Comparison of ENCODE assay signal across 10 cellular contexts in the genomic region with DNA sequence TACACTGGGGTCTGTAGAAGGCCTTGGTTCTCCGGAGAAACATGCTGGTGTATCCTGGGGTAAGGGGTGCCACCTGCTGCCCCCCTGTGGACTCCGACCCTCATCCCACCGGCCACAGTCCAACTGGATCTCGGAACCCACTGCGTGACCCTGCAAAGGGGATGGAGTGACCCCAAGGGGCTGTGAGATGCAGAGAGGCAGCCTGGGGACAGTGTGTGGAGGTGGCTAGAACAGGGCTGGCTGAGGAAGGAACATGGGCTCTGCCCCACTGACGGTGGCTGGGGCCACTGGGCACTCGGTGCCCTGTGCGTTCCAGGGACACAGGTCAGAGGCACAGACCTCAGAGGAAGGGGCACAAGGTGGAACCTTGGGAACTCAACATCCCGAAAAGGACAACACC. TPM values are rescaled to one million over a fixed set of nuclear protein-coding genes. Genes with fewer than 3 reads are reported as not detected.
DNase-seq lines count a peak whose midpoint lies in the region; ATAC-seq and TF ChIP-seq lines count a peak whose summit lies in the region.
"Had no signal": no experiment of that assay in that cellular context is flagged by ENCODE, and none has a peak within 500 bp of the region (broad histone marks: within the 10 kb centered on the region; RNA-seq: fewer than 3 reads in every experiment).

No MANE protein-coding gene starts in this region.

- intact Hi-C loops in activated B cell treated with CpG ODN at 0.5 μM for 24 hours (cut with micrococcal nuclease) = no loop called here
- intact Hi-C loops in ovary (cut with DNase I) = no loop called here

- no peak for TF ChIP-seq POLR2A in ovary (IDR thresholded peaks at IDR 0.05)

- POLR2A ChIA-PET in activated B cell treated with CpG ODN at 0.5 μM for 24 hours (lab: Charles Lee) = no interaction called here

- peak overlapping the region; percentile 81 to 94 (median 94) for H3K9ac ChIP-seq in skeletal muscle tissue (ENCODE audit: low read depth in 1 of 3, low read length in 3 of 3)

- H3K4me1 ChIP-seq in GM23338 (ENCODE audit: insufficient read depth) (peaks cover 31% of the 10 kb centered on the region), skeletal muscle tissue (ENCODE audit: control insufficient read depth in 3 of 3, insufficient read depth in 3 of 3, low read length in 3 of 3) (peaks cover 67 to 70% (median 69%) of the 10 kb centered on the region in 3 donors), ovary (ENCODE audit: insufficient read depth) (peaks cover 14% of the 10 kb centered on the region)
- H3K4me1 ChIP-seq in effector memory CD4-positive, alpha-beta T cell (ENCODE audit: control insufficient read depth, insufficient read depth, low read length, poor library complexity, severe bottlenecking) = peaks cover 20% of the 10 kb centered on the region

- H3K27ac Mint-ChIP-seq in GM23338 = 0 out of 2 replicates have a peak overlapping the region, but pooled peaks have one; percentile 38
- H3K27ac Mint-ChIP-seq in activated B cell treated with CpG ODN at 0.5 μM for 24 hours = no peak overlapping the region

- H3F3A ChIP-seq in GM23338 (replicated peaks; ENCODE audit: low read depth) = peaks cover 6% of the 10 kb centered on the region; the same call in 1 of the 2 replicates

- peaks cover 29% of the 10 kb centered on the region for H3K27me3 Mint-ChIP-seq in GM23338 (ENCODE audit: insufficient read depth, low read depth, poor library complexity)
- peaks cover 22% of the 10 kb centered on the region for H3K27me3 Mint-ChIP-seq in activated B cell treated with CpG ODN at 0.5 μM for 24 hours

- H3K4me2 ChIP-seq in GM23338 = no peak overlapping the region

- H3K9me3 Mint-ChIP-seq in GM23338 = no peaks in the 10 kb centered on the region
- H3K9me3 Mint-ChIP-seq in activated B cell treated with CpG ODN at 0.5 μM for 24 hours = no peaks in the 10 kb centered on the region

- CTCF ChIA-PET in activated B cell treated with CpG ODN at 0.5 μM for 24 hours (lab: Charles Lee) = no interaction called here

- TF ChIP-seq CTCF in GM23338 (conservative IDR thresholded peaks at IDR 0.05; ENCODE audit: low read depth in 2 of 2) = peak in 1 of 2 experiments; percentile 31; a peak in 2 of 4 replicates
- no peak for TF ChIP-seq CTCF in activated B cell treated with CpG ODN at 0.5 μM for 24 hours (IDR thresholded peaks at IDR 0.05)
- TF ChIP-seq CTCF in fibroblast of the aortic adventitia (IDR thresholded peaks at IDR 0.05; ENCODE audit: insufficient read depth, low read length) = no peak
- TF ChIP-seq CTCF in ovary (IDR thresholded peaks at IDR 0.05) = no peak

- no peaks in the 10 kb centered on the region for H3K9me2 ChIP-seq in GM23338 (ENCODE audit: insufficient read depth)

- H3K27me3 ChIP-seq in GM23338 (ENCODE audit: insufficient read depth) (peaks cover 31% of the 10 kb centered on the region), skeletal muscle tissue (ENCODE audit: control insufficient read depth in 3 of 3, insufficient read depth in 3 of 3, low read length in 3 of 3) (no peaks in the 10 kb centered on the region), ovary (no peaks in the 10 kb centered on the region)
- H3K27me3 ChIP-seq in effector memory CD4-positive, alpha-beta T cell (replicated peaks; ENCODE audit: control insufficient read depth, insufficient read depth, low read length, poor library complexity, severe bottlenecking) = no peaks in the 10 kb centered on the region

- H3K36me3 Mint-ChIP-seq in GM23338 (ENCODE audit: low read depth) = no peaks in the 10 kb centered on the region
- no peaks in the 10 kb centered on the region for H3K36me3 Mint-ChIP-seq in activated B cell treated with CpG ODN at 0.5 μM for 24 hours (ENCODE audit: low read depth)

- H2AFZ ChIP-seq in GM23338 = no peak overlapping the region

- no peak overlapping the region for H3K4me3 ChIP-seq in GM23338
- H3K4me3 ChIP-seq in fibroblast of the aortic adventitia (ENCODE audit: low read depth, low read length) = peak overlapping the region; percentile 5
- H3K4me3 ChIP-seq in skeletal muscle tissue (ENCODE audit: low read length in 3 of 3) = peak overlapping the region; percentile 72 to 76 (median 73)
- no peak overlapping the region for H3K4me3 ChIP-seq in effector memory CD4-positive, alpha-beta T cell (ENCODE audit: insufficient read depth, low read depth, low read length, poor library complexity, severe bottlenecking)
- no peak overlapping the region for H3K4me3 ChIP-seq in ovary

- DNase-seq in GM23338 (ENCODE audit: low spot score) (no peak), activated B cell treated with CpG ODN at 0.5 μM for 24 hours (no peak), fibroblast of the aortic adventitia (ENCODE audit: low read depth) (no peak), NCI-H2227 (lab: John Stamatoyannopoulos, UW; ENCODE audit: unreplicated experiment) (no peak), ovary (no peak)
- no peak for DNase-seq in effector memory CD4-positive, alpha-beta T cell
- DNase-seq: activated naive CD4-positive, alpha-beta T cell treated with Interleukin-2 at 50 U/mL for 16 hours; NCI-H2081 had no signal

- H3K79me2 ChIP-seq in GM23338 (replicated peaks; ENCODE audit: insufficient read depth) = peaks cover 9% of the 10 kb centered on the region; the same call in 1 of the 2 replicates

- H3K36me3 ChIP-seq in GM23338 (ENCODE audit: insufficient read depth) (no peaks in the 10 kb centered on the region), skeletal muscle tissue (ENCODE audit: control insufficient read depth in 3 of 3, insufficient read depth in 3 of 3, low read length in 3 of 3) (peaks cover 0 to 9% (median 0%) of the 10 kb centered on the region in 3 donors), ovary (no peaks in the 10 kb centered on the region)
- H3K36me3 ChIP-seq in effector memory CD4-positive, alpha-beta T cell (ENCODE audit: control insufficient read depth, insufficient read depth, low read length) = no peaks in the 10 kb centered on the region

- TF ChIP-seq EP300 in ovary (IDR thresholded peaks at IDR 0.05) = no peak

- H3K9me3 ChIP-seq in skeletal muscle tissue (ENCODE audit: control insufficient read depth in 3 of 3, low read length in 3 of 3) (no peaks in the 10 kb centered on the region), ovary (no peaks in the 10 kb centered on the region)
- H3K9me3 ChIP-seq in effector memory CD4-positive, alpha-beta T cell (ENCODE audit: control insufficient read depth, low read length) = no peaks in the 10 kb centered on the region

- H3K27ac ChIP-seq in GM23338 (ENCODE audit: low read depth) (no peak overlapping the region), skeletal muscle tissue (ENCODE audit: low read depth, low read length) (peak overlapping the region; percentile 96), ovary (peak overlapping the region in 1 of 2 donors; percentile 91)
- no peak overlapping the region for H3K27ac ChIP-seq in effector memory CD4-positive, alpha-beta T cell (ENCODE audit: insufficient read depth, low read length, poor library complexity, severe bottlenecking)

- H3K4me3 Mint-ChIP-seq in GM23338 (peak overlapping the region; percentile 64), activated B cell treated with CpG ODN at 0.5 μM for 24 hours (peak overlapping the region; percentile 36)

- 83 to 85% (median 83%) methylated on average over 9 of the region's 9 CpGs for WGBS in ovary, 3 donors

- H3K4me1 Mint-ChIP-seq in GM23338 = peaks cover 27% of the 10 kb centered on the region
- H3K4me1 Mint-ChIP-seq in activated B cell treated with CpG ODN at 0.5 μM for 24 hours = peaks cover 3% of the 10 kb centered on the region

- H4K20me1 ChIP-seq in GM23338 (replicated peaks; ENCODE audit: insufficient read depth) = no peaks in the 10 kb centered on the region

- ATAC-seq in GM23338 = no peak
- ATAC-seq in activated B cell treated with CpG ODN at 0.5 μM for 24 hours (ENCODE audit: low read depth) = no peak
- ATAC-seq in HG03108 (IDR thresholded peaks at IDR 0.05; ENCODE audit: unreplicated experiment) = no peak

TF ChIP-seq in GM23338, 12 proteins besides CTCF, POLR2A, EP300 and RAD21 (continues in another document):
- TF ChIP-seq NANOG (IDR thresholded peaks at IDR 0.05; ENCODE audit: borderline replicate concordance) (no peak), POLR2AphosphoS5 (IDR thresholded peaks at IDR 0.05; ENCODE audit: low read depth) (no peak), ZNF331 (CRISPR knock-in tag; IDR thresholded peaks at IDR 0.05; ENCODE audit: low read depth) (no peak)

RNA-seq across cellular contexts. Expression of a gene that starts 2.3 kb away (rescaled TPM):
- 16.5 and 20.8 TPM in 2 replicates for total RNA-seq in GM23338 (2014; rRNA removed; shearing (Covaris generic))
- polyA plus RNA-seq in GM23338 (2016; fragmentation: Nextera tagmentation; extraction: Ambion mirVana) (3.2 and 3.8 TPM in 2 replicates), ovary (1 to 10 TPM; 7.0 to 7.6 TPM)
- total RNA-seq in activated B cell treated with CpG ODN at 0.5 μM for 24 hours (1.5 and 1.6 TPM in 2 replicates), fibroblast of the aortic adventitia (ENCODE audit: low replicate concordance) (17.4 and 27.1 TPM in 2 replicates), skeletal muscle tissue (7.3 TPM), ovary (10 to 100 TPM; 14.3 to 47.0 (median 29.8) TPM)

RNA-seq across cellular contexts. Expression of a gene that starts 25.9 kb away (rescaled TPM):
- 32.6 and 39.2 TPM in 2 replicates for total RNA-seq in GM23338 (2014; rRNA removed; shearing (Covaris generic))
- 11.8 and 12.2 TPM in 2 replicates for polyA plus RNA-seq in GM23338 (2016; fragmentation: Nextera tagmentation; extraction: Ambion mirVana)
- total RNA-seq in activated B cell treated with CpG ODN at 0.5 μM for 24 hours = 23.3 and 23.4 TPM in 2 replicates
- 46.1 and 87.9 TPM in 2 replicates for total RNA-seq in fibroblast of the aortic adventitia (ENCODE audit: low replicate concordance)
- total RNA-seq in skeletal muscle tissue = 24.0 TPM
- 10 to 100 TPM; 13.8 to 35.2 (median 26.2) TPM for total RNA-seq in ovary
- polyA plus RNA-seq in ovary = 10 to 100 TPM in 1 of 2 donors, 1 to 10 TPM in 1; 3.7 to 19.3 TPM

Comparison
In these comparisons a context has a peak if more than half of its experiments do, and no peak if none do; other contexts are left out.
1. H3K4me3 ChIP-seq: peak in fibroblast of the aortic adventitia (single experiment) and skeletal muscle tissue (3 of 3); none in GM23338 (single experiment), effector memory CD4-positive, alpha-beta T cell (single experiment) and ovary (single experiment).